In genomic region chr19:13983213-13983889, GRCh38 we compare ENCODE assay signal across 16 cellular contexts. TPM values are rescaled to one million over a fixed set of nuclear protein-coding genes. Genes with fewer than 3 reads are reported as not detected.
DNase-seq lines count a peak whose midpoint lies in the region; ATAC-seq and TF ChIP-seq lines count a peak whose summit lies in the region.
"Had no signal": no experiment of that assay in that cellular context is flagged by ENCODE, and none has a peak within 500 bp of the region (broad histone marks: within the 10 kb centered on the region; RNA-seq: fewer than 3 reads in every experiment).

No MANE protein-coding gene starts in this region.

- H3K4me3 ChIP-seq in spleen = no peak overlapping the region
- H3K4me3 ChIP-seq: GM23338, SJCRH30, smooth muscle cell had no signal

- ATAC-seq in activated CD8-positive, alpha-beta T cell treated with anti-CD3 and anti-CD28 coated beads for 36 hours = no peak
- ATAC-seq in WTC11 = no peak
- ATAC-seq: GM23338, left ventricle myocardium superior had no signal

- H3K9me3 ChIP-seq in spleen = no peaks in the 10 kb centered on the region
- H3K9me3 ChIP-seq: neutrophil, SJCRH30 had no signal

- TF ChIP-seq POLR2A in spleen (IDR thresholded peaks at IDR 0.05) = no peak

- no peaks in the 10 kb centered on the region for H3K9me3 Mint-ChIP-seq in activated naive CD4-positive, alpha-beta T cell treated with anti-CD3 and anti-CD28 coated beads for 36 hours
- H3K9me3 Mint-ChIP-seq in activated CD8-positive, alpha-beta T cell treated with anti-CD3 and anti-CD28 coated beads for 36 hours = no peaks in the 10 kb centered on the region
- no peaks in the 10 kb centered on the region for H3K9me3 Mint-ChIP-seq in WTC11
- H3K9me3 Mint-ChIP-seq: GM23338 had no signal

- no peak for TF ChIP-seq CTCF in activated CD8-positive, alpha-beta T cell treated with anti-CD3 and anti-CD28 coated beads for 36 hours (IDR thresholded peaks at IDR 0.05)
- no peak for TF ChIP-seq CTCF in spleen (IDR thresholded peaks at IDR 0.05 in 8 of 11, conservative IDR thresholded peaks at IDR 0.05 in 3 of 11)
- TF ChIP-seq CTCF in WTC11 (IDR thresholded peaks at IDR 0.05) = no peak

- peaks cover 4% of the 10 kb centered on the region for H3K36me3 Mint-ChIP-seq in activated naive CD4-positive, alpha-beta T cell treated with anti-CD3 and anti-CD28 coated beads for 36 hours (ENCODE audit: low read depth)
- H3K36me3 Mint-ChIP-seq in activated CD8-positive, alpha-beta T cell treated with anti-CD3 and anti-CD28 coated beads for 36 hours (ENCODE audit: low read depth) = peaks cover 5% of the 10 kb centered on the region
- H3K36me3 Mint-ChIP-seq in WTC11 = no peaks in the 10 kb centered on the region

- peak; percentile 24 for DNase-seq in activated naive CD4-positive, alpha-beta T cell treated with Interleukin-2 at 50 U/mL for 16 hours
- no peak for DNase-seq in activated naive CD4-positive, alpha-beta T cell treated with anti-CD3 and anti-CD28 coated beads for 36 hours
- DNase-seq in NCI-H146 treated with DMSO at 0.1 percent for 48 hours (lab: John Stamatoyannopoulos, UW; ENCODE audit: unreplicated experiment) (peak; percentile 97), spleen (peak; percentile 89), islet precursor cell (no peak), GM19240 (ENCODE audit: insufficient read length, low spot score) (no peak), WTC11 (ENCODE audit: low spot score) (no peak)
- peak; percentile 29 for DNase-seq in activated CD8-positive, alpha-beta T cell treated with anti-CD3 and anti-CD28 coated beads for 36 hours
- DNase-seq: glutamatergic neuron, left ventricle myocardium superior, SJCRH30 had no signal

- H3K4me1 Mint-ChIP-seq in activated naive CD4-positive, alpha-beta T cell treated with anti-CD3 and anti-CD28 coated beads for 36 hours (ENCODE audit: low read depth) = peaks cover 52% of the 10 kb centered on the region
- peaks cover 53% of the 10 kb centered on the region for H3K4me1 Mint-ChIP-seq in activated CD8-positive, alpha-beta T cell treated with anti-CD3 and anti-CD28 coated beads for 36 hours (ENCODE audit: low read depth)
- peaks cover 50% of the 10 kb centered on the region for H3K4me1 Mint-ChIP-seq in WTC11

- H3K27me3 ChIP-seq in spleen (replicated peaks in 1 of 7) = no peaks in the 10 kb centered on the region
- H3K27me3 ChIP-seq: SJCRH30 had no signal

- H3K4me3 Mint-ChIP-seq in activated naive CD4-positive, alpha-beta T cell treated with anti-CD3 and anti-CD28 coated beads for 36 hours = no peak overlapping the region
- peak overlapping the region; percentile 10 for H3K4me3 Mint-ChIP-seq in activated CD8-positive, alpha-beta T cell treated with anti-CD3 and anti-CD28 coated beads for 36 hours
- no peak overlapping the region for H3K4me3 Mint-ChIP-seq in WTC11
- H3K4me3 Mint-ChIP-seq: GM23338 had no signal

- no peaks in the 10 kb centered on the region for H3K27me3 Mint-ChIP-seq in activated naive CD4-positive, alpha-beta T cell treated with anti-CD3 and anti-CD28 coated beads for 36 hours (ENCODE audit: low read depth)
- no peaks in the 10 kb centered on the region for H3K27me3 Mint-ChIP-seq in activated CD8-positive, alpha-beta T cell treated with anti-CD3 and anti-CD28 coated beads for 36 hours
- no peaks in the 10 kb centered on the region; the same call in 1 of the 2 replicates for H3K27me3 Mint-ChIP-seq in WTC11 (ENCODE audit: low read depth)

- CTCF ChIA-PET in activated naive CD4-positive, alpha-beta T cell treated with anti-CD3 and anti-CD28 coated beads for 36 hours (lab: Charles Lee) = interaction anchor here (0.6 kb wide), 1 partner anchor 104 kb away, joined by 3 read pairs; no protein-coding TSS in a partner anchor
- CTCF ChIA-PET in activated CD8-positive, alpha-beta T cell treated with anti-CD3 and anti-CD28 coated beads for 36 hours (lab: Charles Lee) = interaction anchor here (0.7 to 1.2 kb wide), 2 partner anchors 75 to 90 kb away, joined by 3 to 4 read pairs; no protein-coding TSS in a partner anchor
- CTCF ChIA-PET in WTC11 (lab: Charles Lee) = interaction anchor here (1.0 kb wide), 1 partner anchor 74 kb away, joined by 4 read pairs; no protein-coding TSS in a partner anchor

- peaks cover 0 to 42% (median 6%) of the 10 kb centered on the region in 6 donors for H3K36me3 ChIP-seq in spleen
- H3K36me3 ChIP-seq: SJCRH30 had no signal

- POLR2A ChIA-PET in activated CD8-positive, alpha-beta T cell treated with anti-CD3 and anti-CD28 coated beads for 36 hours (lab: Charles Lee) = interaction anchor here (1.6 to 8.5 kb wide), 2 partner anchors 19 to 49 kb away, joined by 4 to 96 read pairs; partner anchors contain the start of gene RFX1
- POLR2A ChIA-PET in WTC11 (lab: Charles Lee) = interaction anchor here (0.9 kb wide), 1 partner anchor 50 kb away, joined by 3 read pairs; no protein-coding TSS in a partner anchor

- no peak overlapping the region for H3K27ac Mint-ChIP-seq in activated naive CD4-positive, alpha-beta T cell treated with anti-CD3 and anti-CD28 coated beads for 36 hours
- peak overlapping the region; percentile 69 for H3K27ac Mint-ChIP-seq in activated CD8-positive, alpha-beta T cell treated with anti-CD3 and anti-CD28 coated beads for 36 hours
- no peak overlapping the region for H3K27ac Mint-ChIP-seq in WTC11
- H3K27ac Mint-ChIP-seq: GM23338 had no signal

- peak overlapping the region in 5 of 8 donors; percentile 27 to 97 (median 55) for H3K27ac ChIP-seq in spleen
- H3K27ac ChIP-seq: neutrophil, SJCRH30 had no signal

- peaks cover 35 to 100% (median 82%) of the 10 kb centered on the region in 6 donors for H3K4me1 ChIP-seq in spleen

- WGBS in spleen, 5 donors = 64 to 93% (median 66%) methylated on average over 7 to 21 of the region's 21 CpGs

- intact Hi-C loops in activated naive CD4-positive, alpha-beta T cell treated with anti-CD3 and anti-CD28 coated beads for 36 hours (cut with micrococcal nuclease) = no loop called here
- intact Hi-C loops in activated CD8-positive, alpha-beta T cell treated with anti-CD3 and anti-CD28 coated beads for 36 hours (cut with micrococcal nuclease) = no loop called here
- intact Hi-C loops in spleen (cut with DNase I; ENCODE audit: low total_unique reads) = no loop called here

TF ChIP-seq in WTC11, 78 proteins besides CTCF, POLR2A, EP300 and RAD21:
- TF ChIP-seq ZBTB21 (CRISPR knock-in tag; IDR thresholded peaks at IDR 0.05; ENCODE audit: borderline replicate concordance) = no peak
- TF ChIP-seq MLX (CRISPR knock-in tag; IDR thresholded peaks at IDR 0.05) = no peak
- TF ChIP-seq MXD4 (CRISPR knock-in tag; IDR thresholded peaks at IDR 0.05; ENCODE audit: borderline replicate concordance) = no peak
TF ChIP-seq in WTC11: peak in this region for 0.

RNA-seq across cellular contexts. Expression of gene RFX1, which starts 22.8 kb away (rescaled TPM):
- total RNA-seq in activated naive CD4-positive, alpha-beta T cell treated with anti-CD3 and anti-CD28 coated beads for 36 hours = 10 to 100 TPM; 13.8 to 14.0 TPM
- total RNA-seq in activated CD8-positive, alpha-beta T cell treated with anti-CD3 and anti-CD28 coated beads for 36 hours = 10 to 100 TPM; 13.3 to 14.1 TPM
- 10 to 100 TPM in 5 of 7 donors, 1 to 10 TPM in 2; 9.2 to 22.4 (median 17.9) TPM for total RNA-seq in spleen
- polyA plus RNA-seq in spleen = 1 to 10 TPM; 2.2 to 8.0 (median 4.2) TPM
- total RNA-seq in WTC11 (2021) = 20.4 to 23.2 TPM (median 21.4 TPM) in 3 replicates

RNA-seq across cellular contexts. Expression of gene DCAF15, which starts 31.0 kb away (rescaled TPM):
- total RNA-seq in activated naive CD4-positive, alpha-beta T cell treated with anti-CD3 and anti-CD28 coated beads for 36 hours = 10 to 100 TPM; 67.7 to 70.6 TPM
- 10 to 100 TPM; 51.3 to 51.9 TPM for total RNA-seq in activated CD8-positive, alpha-beta T cell treated with anti-CD3 and anti-CD28 coated beads for 36 hours
- total RNA-seq in spleen (10 to 100 TPM; 27.7 to 58.6 (median 43.2) TPM), WTC11 (2021) (82.9 to 89.0 TPM (median 83.3 TPM) in 3 replicates)
- 10 to 100 TPM; 44.7 to 84.9 (median 79.0) TPM for polyA plus RNA-seq in spleen

RNA-seq across cellular contexts. Expression of gene RLN3, which starts 44.6 kb away (rescaled TPM):
- not detected for total RNA-seq in activated naive CD4-positive, alpha-beta T cell treated with anti-CD3 and anti-CD28 coated beads for 36 hours
- not detected for total RNA-seq in activated CD8-positive, alpha-beta T cell treated with anti-CD3 and anti-CD28 coated beads for 36 hours
- total RNA-seq in spleen = not detected
- polyA plus RNA-seq in spleen = under 1 TPM in 1 of 3 donors, not detected in 2; 0.35 TPM
- not detected in 3 replicates for total RNA-seq in WTC11 (2021)
- total RNA-seq: aorta, GM23338, left ventricle myocardium superior, SJCRH30, smooth muscle cell had no signal
- polyA plus RNA-seq: aorta, BJ, GM23338, smooth muscle cell had no signal

RNA-seq across cellular contexts. Expression of gene PODNL1, which starts 45.1 kb away (rescaled TPM):
- under 1 TPM in 1 of 2 experiments, not detected in 1; 0.29 TPM for total RNA-seq in activated naive CD4-positive, alpha-beta T cell treated with anti-CD3 and anti-CD28 coated beads for 36 hours
- not detected for total RNA-seq in activated CD8-positive, alpha-beta T cell treated with anti-CD3 and anti-CD28 coated beads for 36 hours
- total RNA-seq in spleen = 1 to 10 TPM in 2 of 7 donors, under 1 TPM in 4, not detected in 1; 0.19 to 3.0 (median 0.79) TPM
- under 1 TPM; 0.20 to 0.54 (median 0.41) TPM for polyA plus RNA-seq in spleen
- 1.1 to 1.4 TPM (median 1.4 TPM) in 3 replicates for total RNA-seq in WTC11 (2021)
- polyA plus RNA-seq: GM23338 had no signal

RNA-seq across cellular contexts. Expression of gene IL27RA, which starts 48.2 kb away (rescaled TPM):
- 10 to 100 TPM; 59.3 to 59.4 TPM for total RNA-seq in activated naive CD4-positive, alpha-beta T cell treated with anti-CD3 and anti-CD28 coated beads for 36 hours
- 10 to 100 TPM; 46.5 to 48.2 TPM for total RNA-seq in activated CD8-positive, alpha-beta T cell treated with anti-CD3 and anti-CD28 coated beads for 36 hours
- total RNA-seq in spleen (10 to 100 TPM; 15.7 to 28.7 (median 20.8) TPM), WTC11 (2021) (11.8 to 12.2 TPM (median 12.0 TPM) in 3 replicates)
- polyA plus RNA-seq in spleen = 10 to 100 TPM; 12.8 to 14.4 (median 13.4) TPM

Comparison
In these comparisons a context has a peak if more than half of its experiments do, and no peak if none do; other contexts are left out.
1. DNase-seq: peak in activated naive CD4-positive, alpha-beta T cell treated with Interleukin-2 at 50 U/mL for 16 hours (single experiment), NCI-H146 treated with DMSO at 0.1 percent for 48 hours (single experiment), activated CD8-positive, alpha-beta T cell treated with anti-CD3 and anti-CD28 coated beads for 36 hours (single experiment) and spleen (single experiment); none in activated naive CD4-positive, alpha-beta T cell treated with anti-CD3 and anti-CD28 coated beads for 36 hours (single experiment), islet precursor cell (single experiment), GM19240 (single experiment) and WTC11 (single experiment).